Comparison of ENCODE assay signal across 20 cellular contexts in genomic region chr9:13213998-13214397, GRCh38.
"Had no signal": no experiment of that assay in that cellular context is flagged by ENCODE, and none has a peak within 500 bp of the region (broad histone marks: within the 10 kb centered on the region; RNA-seq: fewer than 3 reads in every experiment).

No MANE protein-coding gene starts in this region.

- H3K27me3 ChIP-seq: MG63 had no signal

- H3K4me3 ChIP-seq: MG63 had no signal

- H3K9me3 ChIP-seq: MG63 had no signal

- H3K4me2 ChIP-seq: KMS-11 had no signal

- H3K9ac ChIP-seq: KMS-11 had no signal

- H3K27ac ChIP-seq: KMS-11 had no signal

- H3K36me3 ChIP-seq: MG63 had no signal

- DNase-seq: KG1, MG63, MV-4-11, NCI-H1048, NCI-H1092, NCI-H1105, NCI-H1417 treated with DMSO at 0.1 percent for 48 hours, NCI-H1436, NCI-H1436 treated with DMSO at 0.1 percent for 48 hours, NCI-H187, NCI-H187 treated with DMSO at 0.1 percent for 48 hours, NCI-H1930, NCI-H2029, NCI-H2029 treated with DMSO at 0.1 percent for 48 hours, NCI-H2107, NCI-H2171, NCI-H226, NCI-H345, NCI-H510A had no signal
